ENCODE assay signal across 10 cellular contexts in genomic region chr10:78960316-78960800, GRCh38.
DNase-seq lines count a peak whose midpoint lies in the region; ATAC-seq and TF ChIP-seq lines count a peak whose summit lies in the region.
"Had no signal": no experiment of that assay in that cellular context is flagged by ENCODE, and none has a peak within 500 bp of the region (broad histone marks: within the 10 kb centered on the region; RNA-seq: fewer than 3 reads in every experiment).

No MANE protein-coding gene starts in this region.

- no peaks in the 10 kb centered on the region for H3K4me1 Mint-ChIP-seq in activated naive CD4-positive, alpha-beta T cell treated with anti-CD3 and anti-CD28 coated beads, Interleukin-2, amount 10 ng/mL, durations not matched to agents 7 days and 5 days
- H3K4me1 Mint-ChIP-seq: IgD-negative memory B cell had no signal

- CTCF ChIA-PET in RWPE1 (lab: Yijun Ruan, JAX): interaction anchor here (1.4 kb wide), 1 partner anchor 10 kb away, joined by 4 read pairs; no protein-coding TSS in a partner anchor
- CTCF ChIA-PET in activated naive CD4-positive, alpha-beta T cell treated with anti-CD3 and anti-CD28 coated beads, Interleukin-2, amount 10 ng/mL, durations not matched to agents 7 days and 5 days (lab: Charles Lee): no interaction called here

- H3K27ac Mint-ChIP-seq in activated naive CD4-positive, alpha-beta T cell treated with anti-CD3 and anti-CD28 coated beads, Interleukin-2, amount 10 ng/mL, durations not matched to agents 7 days and 5 days: no peak overlapping the region
- H3K27ac Mint-ChIP-seq: IgD-negative memory B cell had no signal

- POLR2A ChIA-PET in RWPE1 (lab: Yijun Ruan, JAX; ENCODE audit: low non-redundant PET): no interaction called here

- DNase-seq in EL (peak; percentile 74), RWPE1 (ENCODE audit: low spot score) (peak; percentile 73), foreskin melanocyte (peak; percentile 78), pons (ENCODE audit: low spot score) (peak; percentile 79)
- DNase-seq in activated naive CD4-positive, alpha-beta T cell treated with anti-CD3 and anti-CD28 coated beads, Interleukin-2, amount 10 ng/mL, durations not matched to agents 7 days and 5 days: no peak
- DNase-seq in activated CD4-positive, alpha-beta T cell treated with anti-CD3 and anti-CD28 coated beads for 1 hour: no peak
- no peak for DNase-seq in activated naive CD4-positive, alpha-beta T cell treated with anti-CD3 and anti-CD28 coated beads, Interleukin-2, amount 50 U/mL, for 16 hours
- DNase-seq: activated CD8-positive, alpha-beta memory T cell treated with anti-CD3 and anti-CD28 coated beads, Interleukin-2, amount 50 U/mL, for 4 hours had no signal

- no peak overlapping the region for H3K4me3 Mint-ChIP-seq in activated naive CD4-positive, alpha-beta T cell treated with anti-CD3 and anti-CD28 coated beads, Interleukin-2, amount 10 ng/mL, durations not matched to agents 7 days and 5 days
- H3K4me3 Mint-ChIP-seq: IgD-negative memory B cell had no signal

- peak overlapping the region; percentile 80 for H3K27ac ChIP-seq in RWPE1

- ATAC-seq in GM21381 (IDR thresholded peaks at IDR 0.05; ENCODE audit: unreplicated experiment): no peak

- no peak for TF ChIP-seq CTCF in RWPE1 (conservative IDR thresholded peaks at IDR 0.05; ENCODE audit: low read depth)

- no peaks in the 10 kb centered on the region for H3K9me3 Mint-ChIP-seq in activated naive CD4-positive, alpha-beta T cell treated with anti-CD3 and anti-CD28 coated beads, Interleukin-2, amount 10 ng/mL, durations not matched to agents 7 days and 5 days
- H3K9me3 Mint-ChIP-seq: IgD-negative memory B cell had no signal

- H3K27me3 Mint-ChIP-seq in activated naive CD4-positive, alpha-beta T cell treated with anti-CD3 and anti-CD28 coated beads, Interleukin-2, amount 10 ng/mL, durations not matched to agents 7 days and 5 days: peaks cover 13% of the 10 kb centered on the region

- no peaks in the 10 kb centered on the region for H3K36me3 Mint-ChIP-seq in activated naive CD4-positive, alpha-beta T cell treated with anti-CD3 and anti-CD28 coated beads, Interleukin-2, amount 10 ng/mL, durations not matched to agents 7 days and 5 days
- H3K36me3 Mint-ChIP-seq: IgD-negative memory B cell had no signal

Comparison
In these comparisons a context has a peak if more than half of its experiments do, and no peak if none do; other contexts are left out.
1. DNase-seq: peak in EL (single experiment), RWPE1 (single experiment), foreskin melanocyte (single experiment) and pons (single experiment); none in activated naive CD4-positive, alpha-beta T cell treated with anti-CD3 and anti-CD28 coated beads, Interleukin-2, amount 10 ng/mL, durations not matched to agents 7 days and 5 days (single experiment), activated CD4-positive, alpha-beta T cell treated with anti-CD3 and anti-CD28 coated beads for 1 hour (single experiment) and activated naive CD4-positive, alpha-beta T cell treated with anti-CD3 and anti-CD28 coated beads, Interleukin-2, amount 50 U/mL, for 16 hours (single experiment).